In the genomic region with DNA sequence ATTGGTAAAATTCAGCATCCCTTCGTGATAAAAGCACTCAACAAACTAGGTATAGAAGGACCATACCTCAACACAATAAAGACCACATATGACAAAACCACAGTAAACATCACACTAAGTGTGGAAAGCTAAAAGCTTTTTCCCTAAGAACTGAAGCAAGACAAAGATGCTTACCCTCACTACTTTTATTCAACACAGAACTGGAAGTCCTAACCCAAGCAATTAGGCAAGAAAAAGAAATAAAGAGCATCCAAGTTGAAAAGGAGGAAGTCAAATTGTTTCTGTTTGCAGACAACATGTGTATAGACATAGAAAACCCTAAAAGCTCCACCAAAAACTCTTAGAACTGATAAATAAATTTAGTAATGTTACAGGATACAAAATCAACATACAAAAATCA, we compare ENCODE assay signal across 9 cellular contexts.
"Had no signal": no experiment of that assay in that cellular context is flagged by ENCODE, and none has a peak within 500 bp of the region (broad histone marks: within the 10 kb centered on the region; RNA-seq: fewer than 3 reads in every experiment).

No MANE protein-coding gene starts in this region.

- H3K9ac ChIP-seq: KMS-11 had no signal

- FAIRE-seq: HepG2, HTR-8/SVneo, K562 had no signal

- DNase-seq: IMR-90, Karpas-422, KBM-7, KG1 had no signal

- H3K4me3 ChIP-seq: K562 had no signal

- ATAC-seq: HepG2, K562 had no signal

- H3K27ac ChIP-seq: HL-60, KMS-11 had no signal

- H3K4me2 ChIP-seq: KMS-11 had no signal
